In genomic region chr9:137618105-137619067, GRCh38 we compare ENCODE assay signal across 1 cellular context.
TF ChIP-seq lines count a peak whose summit lies in the region.

Gene EHMT1 (plus strand): TSS chr9:137619005. CDS start chr9:137619029, 24 bp downstream.

TF ChIP-seq in HepG2, 621 proteins besides CTCF, POLR2A, EP300 and RAD21 (continued from another document and continues in another):
- TF ChIP-seq JUND (CRISPR knock-in tag; IDR thresholded peaks at IDR 0.05) (no peak), ATF7-NPFF (CRISPR knock-in tag; IDR thresholded peaks at IDR 0.05; ENCODE audit: low read depth) (peak; percentile 60; the same call in 1 of the 2 replicates), ZNF24 (IDR thresholded peaks at IDR 0.05) (no peak), ZNF326 (CRISPR knock-in tag; IDR thresholded peaks at IDR 0.05; ENCODE audit: borderline replicate concordance) (no peak), ZNF256 (CRISPR knock-in tag; conservative IDR thresholded peaks at IDR 0.05) (no peak), TCF7L2 (IDR thresholded peaks at IDR 0.05; ENCODE audit: low read depth, low read length) (no peak), ZBTB7B (CRISPR knock-in tag; IDR thresholded peaks at IDR 0.05) (0 out of 2 replicates have a peak, but pooled peaks have one; percentile 43), BRCA1 (CRISPR knock-in tag; IDR thresholded peaks at IDR 0.05) (0 out of 2 replicates have a peak, but pooled peaks have one; percentile 35), ZNF318 (CRISPR knock-in tag; IDR thresholded peaks at IDR 0.05) (no peak), NFIC (IDR thresholded peaks at IDR 0.05; ENCODE audit: low read length) (no peak), THAP11 (CRISPR knock-in tag; IDR thresholded peaks at IDR 0.05) (peak; percentile 85), ZBTB44 (CRISPR knock-in tag; IDR thresholded peaks at IDR 0.05) (no peak), ATM (IDR thresholded peaks at IDR 0.05; ENCODE audit: borderline replicate concordance) (no peak), HOXA9 (CRISPR knock-in tag; IDR thresholded peaks at IDR 0.05; ENCODE audit: borderline replicate concordance) (no peak), JDP2 (CRISPR knock-in tag; IDR thresholded peaks at IDR 0.05; ENCODE audit: borderline replicate concordance) (no peak), ZBED4 (CRISPR knock-in tag; IDR thresholded peaks at IDR 0.05; ENCODE audit: borderline replicate concordance) (peak; percentile 62; the same call in 1 of the 2 replicates), ATF4 (CRISPR knock-in tag; IDR thresholded peaks at IDR 0.05) (peak in 1 of 2 experiments; percentile 14; a peak in 1 of 4 replicates), RXRA (CRISPR knock-in tag; IDR thresholded peaks at IDR 0.05) (peak; percentile 47), PHF21A (CRISPR knock-in tag; IDR thresholded peaks at IDR 0.05) (peak; percentile 54; the same call in 1 of the 2 replicates), CCAR2 (optimal IDR thresholded peaks at IDR 0.05; ENCODE audit: low read depth, low read length) (no peak), SRY (CRISPR knock-in tag; IDR thresholded peaks at IDR 0.05) (peak; percentile 90), ZNF414 (CRISPR knock-in tag; IDR thresholded peaks at IDR 0.05) (0 out of 2 replicates have a peak, but pooled peaks have one; percentile 60), ZNF329 (CRISPR knock-in tag; IDR thresholded peaks at IDR 0.05; ENCODE audit: low read depth) (no peak), FOXP1 (IDR thresholded peaks at IDR 0.05) (no peak), FOXP1 (CRISPR knock-in tag; IDR thresholded peaks at IDR 0.05) (no peak), NKX3-1 (CRISPR knock-in tag; IDR thresholded peaks at IDR 0.05) (0 out of 2 replicates have a peak, but pooled peaks have one; percentile 13), ZNF768 (CRISPR knock-in tag; IDR thresholded peaks at IDR 0.05) (no peak), ZNF660 (CRISPR knock-in tag; IDR thresholded peaks at IDR 0.05; ENCODE audit: borderline replicate concordance, low read depth) (no peak), MEIS2 (CRISPR knock-in tag; IDR thresholded peaks at IDR 0.05) (peak; percentile 65; the same call in 1 of the 2 replicates), ZNF747 (CRISPR knock-in tag; IDR thresholded peaks at IDR 0.05; ENCODE audit: borderline replicate concordance) (no peak), ZHX2 (IDR thresholded peaks at IDR 0.05; ENCODE audit: low read depth) (peak; percentile 15; the same call in 1 of the 2 replicates), ZHX2 (CRISPR knock-in tag; IDR thresholded peaks at IDR 0.05; ENCODE audit: borderline replicate concordance) (no peak)
- TF ChIP-seq, protein P1, sequence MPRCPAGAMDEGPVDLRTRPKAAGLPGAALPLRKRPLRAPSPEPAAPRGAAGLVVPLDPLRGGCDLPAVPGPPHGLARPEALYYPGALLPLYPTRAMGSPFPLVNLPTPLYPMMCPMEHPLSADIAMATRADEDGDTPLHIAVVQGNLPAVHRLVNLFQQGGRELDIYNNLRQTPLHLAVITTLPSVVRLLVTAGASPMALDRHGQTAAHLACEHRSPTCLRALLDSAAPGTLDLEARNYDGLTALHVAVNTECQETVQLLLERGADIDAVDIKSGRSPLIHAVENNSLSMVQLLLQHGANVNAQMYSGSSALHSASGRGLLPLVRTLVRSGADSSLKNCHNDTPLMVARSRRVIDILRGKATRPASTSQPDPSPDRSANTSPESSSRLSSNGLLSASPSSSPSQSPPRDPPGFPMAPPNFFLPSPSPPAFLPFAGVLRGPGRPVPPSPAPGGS (CRISPR knock-in tag; IDR thresholded peaks at IDR 0.05) = peak; percentile 76; the same call in 1 of the 2 replicates
- TF ChIP-seq, protein P2, sequence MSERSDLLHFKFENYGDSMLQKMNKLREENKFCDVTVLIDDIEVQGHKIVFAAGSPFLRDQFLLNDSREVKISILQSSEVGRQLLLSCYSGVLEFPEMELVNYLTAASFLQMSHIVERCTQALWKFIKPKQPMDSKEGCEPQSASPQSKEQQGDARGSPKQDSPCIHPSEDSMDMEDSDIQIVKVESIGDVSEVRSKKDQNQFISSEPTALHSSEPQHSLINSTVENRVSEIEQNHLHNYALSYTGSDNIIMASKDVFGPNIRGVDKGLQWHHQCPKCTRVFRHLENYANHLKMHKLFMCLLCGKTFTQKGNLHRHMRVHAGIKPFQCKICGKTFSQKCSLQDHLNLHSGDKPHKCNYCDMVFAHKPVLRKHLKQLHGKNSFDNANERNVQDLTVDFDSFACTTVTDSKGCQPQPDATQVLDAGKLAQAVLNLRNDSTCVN (CRISPR knock-in tag; IDR thresholded peaks at IDR 0.05; ENCODE audit: borderline replicate concordance) = no peak; the same call in 1 of the 2 replicates
